ENCODE assay signal across 29 cellular contexts in the genomic region with DNA sequence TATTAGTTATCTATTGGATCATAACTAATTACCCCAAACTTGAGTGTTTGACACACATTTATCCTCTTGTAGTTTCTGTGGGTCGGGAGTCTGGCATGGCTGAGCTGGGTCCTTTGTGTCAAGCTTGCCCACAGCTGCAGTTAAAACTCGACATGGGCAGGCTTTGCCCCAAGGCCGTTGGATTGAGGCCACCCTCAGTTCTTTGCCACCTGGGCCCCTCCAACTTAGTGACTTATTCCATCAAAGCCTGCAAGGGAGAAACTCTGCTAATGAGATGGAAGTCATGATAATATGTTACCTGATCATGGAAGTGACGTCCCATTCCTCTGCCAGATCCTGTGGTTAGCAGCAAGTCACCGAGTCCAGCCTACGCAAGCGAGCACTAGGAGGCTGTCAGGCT.
"Had no signal": no experiment of that assay in that cellular context is flagged by ENCODE, and none has a peak within 500 bp of the region (broad histone marks: within the 10 kb centered on the region; RNA-seq: fewer than 3 reads in every experiment).

No MANE protein-coding gene starts in this region.

- H3K27me3 Mint-ChIP-seq: naive B cell; progenitor cell of endocrine pancreas; stimulated activated memory B cell treated with anti-CD40 and anti-IgM and Interleukin-4, amounts not matched to agents 10 μg/mL and 1 μg/mL and 100 μg/mL, for 72 hours; stimulated activated naive CD8-positive, alpha-beta T cell treated with anti-CD3 and anti-CD28 coated beads, Interleukin-15, amount 100 ng/mL, for 72 hours had no signal

- H3K4me3 ChIP-seq: neural progenitor cell, ovary, psoas muscle, skin epidermis, smooth muscle cell, spleen, thoracic aorta, thyroid gland, tibial nerve, upper lobe of left lung, uterus had no signal

- H3K4me2 ChIP-seq: neural progenitor cell, smooth muscle cell had no signal

- H3K4me1 ChIP-seq: neural progenitor cell, parathyroid adenoma, psoas muscle, thyroid gland, tibial nerve, uterus had no signal

- H3K9me3 Mint-ChIP-seq: naive B cell; natural killer cell; nephron; neural progenitor cell; stimulated activated memory B cell treated with anti-CD40 and anti-IgM and Interleukin-4, amounts not matched to agents 10 μg/mL and 1 μg/mL and 100 μg/mL, for 72 hours; stimulated activated naive CD8-positive, alpha-beta T cell treated with anti-CD3 and anti-CD28 coated beads, Interleukin-15, amount 100 ng/mL, for 72 hours had no signal

- H2AFZ ChIP-seq: neural progenitor cell, parathyroid adenoma had no signal

- H3K27ac Mint-ChIP-seq: natural killer cell; nephron; neural progenitor cell; stimulated activated memory B cell treated with anti-CD40 and anti-IgM and Interleukin-4, amounts not matched to agents 10 μg/mL and 1 μg/mL and 100 μg/mL, for 72 hours; stimulated activated naive CD8-positive, alpha-beta T cell treated with anti-CD3 and anti-CD28 coated beads, Interleukin-15, amount 100 ng/mL, for 72 hours had no signal

- H3K36me3 Mint-ChIP-seq: natural killer cell had no signal

- H3K27me3 ChIP-seq: neural progenitor cell, ovary, spleen, thyroid gland, tibial nerve, upper lobe of left lung, uterus had no signal

- H3K36me3 ChIP-seq: ovary, uterus had no signal

- H3K9ac ChIP-seq: neural progenitor cell, parathyroid adenoma had no signal

- H3K79me2 ChIP-seq: parathyroid adenoma had no signal

- H3K4me3 Mint-ChIP-seq: naive B cell; natural killer cell; nephron; neural progenitor cell; stimulated activated memory B cell treated with anti-CD40 and anti-IgM and Interleukin-4, amounts not matched to agents 10 μg/mL and 1 μg/mL and 100 μg/mL, for 72 hours; stimulated activated naive CD8-positive, alpha-beta T cell treated with anti-CD3 and anti-CD28 coated beads, Interleukin-15, amount 100 ng/mL, for 72 hours had no signal

- ATAC-seq: natural killer cell; psoas muscle; right cardiac atrium; sciatic nerve; stimulated activated memory B cell treated with anti-CD40 and anti-IgM and Interleukin-4, amounts not matched to agents 10 μg/mL and 1 μg/mL and 100 μg/mL, for 72 hours; stimulated activated naive CD8-positive, alpha-beta T cell treated with anti-CD3 and anti-CD28 coated beads, Interleukin-15, amount 100 ng/mL, for 72 hours; stimulated activated naive CD8-positive, alpha-beta T cell treated with anti-CD3 and anti-CD28 coated beads, Interleukin-15, Interleukin-2, amounts not matched to agents 100 U/mL and 50 U/mL, for 24 hours had no signal

- H3K4me1 Mint-ChIP-seq: nephron; neural progenitor cell; stimulated activated memory B cell treated with anti-CD40 and anti-IgM and Interleukin-4, amounts not matched to agents 10 μg/mL and 1 μg/mL and 100 μg/mL, for 72 hours had no signal

- DNase-seq: naive B cell; natural killer cell; occipital lobe; ovary; right cardiac atrium; spleen; stimulated activated CD4-positive, alpha-beta T cell treated with anti-CD3 and anti-CD28 coated beads, Interleukin-12 subunit alpha, Interleukin-12 subunit beta, amount 100 ng/mL, for 4 hours; stimulated activated CD4-positive, alpha-beta T cell treated with anti-CD3 and anti-CD28 coated beads, Interleukin-1b, Interleukin-23, amount 100 ng/mL, for 48 hours; stimulated activated CD4-positive, alpha-beta T cell treated with anti-CD3 and anti-CD28 coated beads, Interleukin-4, amount 100 ng/mL, for 1 hour; stimulated activated CD4-positive, alpha-beta T cell treated with anti-CD3 and anti-CD28 coated beads, Interleukin-4, amount 100 ng/mL, for 4 hours; stimulated activated CD8-positive, alpha-beta memory T cell treated with anti-CD3 and anti-CD28 coated beads, Interleukin-4, amount 100 ng/mL, for 48 hours; stimulated activated naive CD4-positive, alpha-beta T cell; stimulated activated naive CD8-positive, alpha-beta T cell treated with anti-CD3 and anti-CD28 coated beads, Interleukin-15, amount 100 ng/mL, for 72 hours; stimulated activated naive CD8-positive, alpha-beta T cell treated with anti-CD3 and anti-CD28 coated beads, Interleukin-15, Interleukin-2, amounts not matched to agents 100 U/mL and 50 U/mL, for 24 hours; thyroid gland; trophoblast cell; upper lobe of left lung; uterus had no signal

- H3K9me3 ChIP-seq: ovary, psoas muscle, spleen, thoracic aorta, thyroid gland, tibial nerve, upper lobe of left lung, uterus had no signal

- H3K27ac ChIP-seq: neural progenitor cell, ovary, parathyroid adenoma, psoas muscle, skin epidermis, spleen, thoracic aorta, thyroid gland, tibial nerve, upper lobe of left lung, uterus had no signal
